8 cellular contexts compared by ENCODE assay signal in the genomic region with DNA sequence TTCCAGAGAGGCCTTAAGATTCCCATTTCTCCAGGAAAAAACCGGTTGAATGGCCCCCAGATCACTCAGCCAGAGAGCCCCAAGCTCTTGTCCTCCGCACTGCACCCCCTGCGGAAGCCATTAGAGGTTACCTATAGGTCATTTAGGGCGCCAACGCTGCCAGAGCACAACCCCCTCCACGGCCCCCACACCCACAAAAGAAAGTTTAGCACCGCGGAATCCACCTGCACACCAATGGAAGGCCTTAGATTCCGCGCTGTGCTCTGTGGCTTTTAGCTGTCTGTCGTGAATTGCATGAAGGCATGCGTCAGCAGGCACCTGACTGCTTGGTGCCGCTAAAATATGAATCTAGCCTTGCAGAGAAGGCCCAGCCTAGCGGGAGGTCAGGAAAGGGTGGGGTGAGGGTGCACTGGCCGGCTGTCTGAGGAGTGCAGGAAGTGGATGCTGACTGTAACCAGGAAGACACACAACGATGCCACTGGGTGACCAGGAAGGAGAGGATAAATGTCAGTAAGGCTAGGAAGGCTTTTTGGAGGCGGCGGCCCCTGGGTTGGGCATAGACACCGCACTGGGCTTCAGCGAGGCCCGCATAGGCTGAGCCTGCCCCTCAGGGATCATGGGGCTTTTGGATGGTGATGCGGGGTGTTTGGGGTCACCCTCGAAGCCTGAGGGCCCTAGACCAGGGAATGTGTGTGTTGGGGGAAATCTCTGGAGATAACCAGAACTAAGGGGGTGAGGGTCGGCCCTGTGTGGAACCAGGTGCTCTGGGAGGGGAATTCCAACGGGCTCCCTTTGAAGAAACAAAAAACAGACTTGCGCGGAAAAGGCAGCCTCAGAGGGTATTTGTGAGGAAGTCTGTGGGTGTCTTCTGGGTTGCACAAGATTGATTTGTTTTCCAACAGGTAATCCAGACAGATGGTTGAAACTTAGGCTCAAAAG. TPM values are rescaled to one million over a fixed set of nuclear protein-coding genes. Genes with fewer than 3 reads are reported as not detected.
A peak's percentile ranks its signal among the peaks of the same experiment; 100 is the strongest.
DNase-seq lines count a peak whose midpoint lies in the region; ATAC-seq and TF ChIP-seq lines count a peak whose summit lies in the region.

No MANE protein-coding gene starts in this region.

- no peaks in the 10 kb centered on the region for H3K79me1 ChIP-seq in trophoblast cell (ENCODE audit: low read length)

- H3K36me3 ChIP-seq in DND-41 (ENCODE audit: insufficient read depth, low read length): peaks cover 22% of the 10 kb centered on the region
- no peaks in the 10 kb centered on the region for H3K36me3 ChIP-seq in trophoblast cell (ENCODE audit: control insufficient read depth in 1 of 2, insufficient read depth in 2 of 2, low read length in 2 of 2)

- peaks cover 47% of the 10 kb centered on the region for H3K4me1 Mint-ChIP-seq in activated B cell treated with CpG ODN at 0.5 μM for 24 hours
- peaks cover 43% of the 10 kb centered on the region for H3K4me1 Mint-ChIP-seq in dendritic cell treated with granulocyte-macrophage colony-stimulating factor and Interleukin-4, amounts not matched to agents 40 ng/mL and 50 ng/mL, for 4 days (ENCODE audit: low read depth)

- peak overlapping the region; percentile 94 for H3K27ac Mint-ChIP-seq in activated B cell treated with CpG ODN at 0.5 μM for 24 hours
- peak overlapping the region; percentile 88 for H3K27ac Mint-ChIP-seq in dendritic cell treated with granulocyte-macrophage colony-stimulating factor and Interleukin-4, amounts not matched to agents 40 ng/mL and 50 ng/mL, for 4 days

- no peak overlapping the region for H3K23ac ChIP-seq in trophoblast cell (ENCODE audit: low read length)

- no peak overlapping the region for H4K91ac ChIP-seq in trophoblast cell (ENCODE audit: low read depth, low read length)

- H3K9me3 Mint-ChIP-seq in activated B cell treated with CpG ODN at 0.5 μM for 24 hours: no peaks in the 10 kb centered on the region
- H3K9me3 Mint-ChIP-seq in dendritic cell treated with granulocyte-macrophage colony-stimulating factor and Interleukin-4, amounts not matched to agents 40 ng/mL and 50 ng/mL, for 4 days: no peaks in the 10 kb centered on the region

- H3K18ac ChIP-seq in trophoblast cell (ENCODE audit: low read length): no peak overlapping the region

- H3K27me3 ChIP-seq in DND-41 (ENCODE audit: insufficient read depth, low read length, poor library complexity) (no peaks in the 10 kb centered on the region), trophoblast cell (ENCODE audit: insufficient read depth, low read length) (peaks cover 7% of the 10 kb centered on the region)

- no peak for TF ChIP-seq CTCF in DND-41 (IDR thresholded peaks at IDR 0.05; ENCODE audit: borderline replicate concordance, extremely low read depth, low read length, poor library complexity, severe bottlenecking)
- no peak for TF ChIP-seq CTCF in activated B cell treated with CpG ODN at 0.5 μM for 24 hours (IDR thresholded peaks at IDR 0.05)

- H4K20me1 ChIP-seq in DND-41 (ENCODE audit: insufficient read depth, low read length): peaks cover 26% of the 10 kb centered on the region

- intact Hi-C loops in activated B cell treated with CpG ODN at 0.5 μM for 24 hours (cut with micrococcal nuclease): loop anchor here (1.0 to 5.0 kb wide), 3 partner anchors 30 to 399 kb away; partner anchors contain the start of gene HDAC11
- intact Hi-C loops in dendritic cell treated with granulocyte-macrophage colony-stimulating factor and Interleukin-4, amounts not matched to agents 40 ng/mL and 50 ng/mL, for 4 days (cut with micrococcal nuclease): no loop called here

- H3K27ac ChIP-seq in DND-41 (ENCODE audit: low read length): peak overlapping the region; percentile 93
- no peak overlapping the region for H3K27ac ChIP-seq in trophoblast cell (ENCODE audit: low read depth, low read length)

- H3K4me2 ChIP-seq in DND-41 (ENCODE audit: insufficient read depth, low read length) (peak overlapping the region; percentile 77), trophoblast cell (ENCODE audit: low read length) (peak overlapping the region; percentile 100)

- H3K9me3 ChIP-seq in DND-41 (ENCODE audit: insufficient read depth, low read length, severe bottlenecking) (no peaks in the 10 kb centered on the region), trophoblast cell (ENCODE audit: insufficient read depth, low read depth, low read length) (no peaks in the 10 kb centered on the region)

- ATAC-seq in DND-41 (ENCODE audit: insufficient read depth, low read depth) (peak; percentile 36), HG03135 (IDR thresholded peaks at IDR 0.05; ENCODE audit: unreplicated experiment) (peak; percentile 3), activated B cell treated with CpG ODN at 0.5 μM for 24 hours (ENCODE audit: low read depth) (peak; percentile 41), HG02981 (IDR thresholded peaks at IDR 0.05; ENCODE audit: unreplicated experiment) (no peak), HG03095 (IDR thresholded peaks at IDR 0.05; ENCODE audit: unreplicated experiment) (no peak)

- no peak overlapping the region for H3K4ac ChIP-seq in trophoblast cell (ENCODE audit: low read depth, low read length)

- H3K79me2 ChIP-seq in DND-41 (ENCODE audit: insufficient read depth, low read length): peaks cover 41% of the 10 kb centered on the region
- H3K79me2 ChIP-seq in trophoblast cell (ENCODE audit: control insufficient read depth, insufficient read depth, low read length, poor library complexity): no peaks in the 10 kb centered on the region

- no peak overlapping the region for H4K12ac ChIP-seq in trophoblast cell (ENCODE audit: low read depth, low read length)

- H3K4me1 ChIP-seq in DND-41 (ENCODE audit: insufficient read depth, low read length) (peaks cover 46% of the 10 kb centered on the region), trophoblast cell (ENCODE audit: control insufficient read depth in 1 of 2, insufficient read depth in 2 of 2, low read length in 2 of 2) (peaks cover 0 to 7% of the 10 kb centered on the region in 2 experiments)

- no peak overlapping the region for H2BK5ac ChIP-seq in trophoblast cell (ENCODE audit: low read depth, low read length, poor library complexity)

- H3K4me3 ChIP-seq in DND-41 (ENCODE audit: low read depth in 1 of 2, low read length in 2 of 2) (peak overlapping the region; percentile 31 to 87; a peak in 3 of 4 replicates), trophoblast cell (ENCODE audit: low read depth, low read length) (no peak overlapping the region)

- no CpG with 5 or more reads among the region's 27 CpGs for WGBS in trophoblast cell (ENCODE audit: extremely low coverage, insufficient coverage, insufficient read length)

- H3K14ac ChIP-seq in trophoblast cell (ENCODE audit: low read length): no peak overlapping the region

- no peak overlapping the region for H4K8ac ChIP-seq in trophoblast cell (ENCODE audit: low read depth, low read length)

- POLR2A ChIA-PET in activated B cell treated with CpG ODN at 0.5 μM for 24 hours (lab: Charles Lee): interaction anchor here (0.8 to 3.4 kb wide), 10 partner anchors 9 to 399 kb away, joined by 3 to 40 read pairs (median 4); partner anchors contain the start of gene HDAC11

- H3K9ac ChIP-seq in DND-41 (ENCODE audit: low read depth, low read length): peak overlapping the region; percentile 98
- no peak overlapping the region for H3K9ac ChIP-seq in trophoblast cell (ENCODE audit: low read length)

- no peaks in the 10 kb centered on the region for H3K27me3 Mint-ChIP-seq in activated B cell treated with CpG ODN at 0.5 μM for 24 hours
- H3K27me3 Mint-ChIP-seq in dendritic cell treated with granulocyte-macrophage colony-stimulating factor and Interleukin-4, amounts not matched to agents 40 ng/mL and 50 ng/mL, for 4 days: no peaks in the 10 kb centered on the region

- H2AK5ac ChIP-seq in trophoblast cell (ENCODE audit: low read length): no peak overlapping the region

- peaks cover 6% of the 10 kb centered on the region for H3K36me3 Mint-ChIP-seq in activated B cell treated with CpG ODN at 0.5 μM for 24 hours (ENCODE audit: low read depth)
- H3K36me3 Mint-ChIP-seq in dendritic cell treated with granulocyte-macrophage colony-stimulating factor and Interleukin-4, amounts not matched to agents 40 ng/mL and 50 ng/mL, for 4 days (ENCODE audit: low read depth): peaks cover 6% of the 10 kb centered on the region

- H2AFZ ChIP-seq in DND-41 (ENCODE audit: low read depth, low read length): peak overlapping the region; percentile 85
- no peak overlapping the region for H2AFZ ChIP-seq in trophoblast cell (ENCODE audit: insufficient read depth, low read length, poor library complexity)

- H3K4me3 Mint-ChIP-seq in activated B cell treated with CpG ODN at 0.5 μM for 24 hours: peak overlapping the region; percentile 90
- peak overlapping the region; percentile 81 for H3K4me3 Mint-ChIP-seq in dendritic cell treated with granulocyte-macrophage colony-stimulating factor and Interleukin-4, amounts not matched to agents 40 ng/mL and 50 ng/mL, for 4 days

- DNase-seq in DND-41 (peak; percentile 65), activated B cell treated with CpG ODN at 0.5 μM for 24 hours (peak; percentile 39), trophoblast cell (no peak), HuH-7 (ENCODE audit: low spot score) (no peak)

- H2BK12ac ChIP-seq in trophoblast cell (ENCODE audit: low read length): no peak overlapping the region

- no peak overlapping the region for H2BK120ac ChIP-seq in trophoblast cell (ENCODE audit: insufficient read depth, low read length, poor library complexity)

- CTCF ChIA-PET in activated B cell treated with CpG ODN at 0.5 μM for 24 hours (lab: Charles Lee): interaction anchor here (0.7 to 1.7 kb wide), 2 partner anchors 31 to 75 kb away, joined by 3 to 4 read pairs; no protein-coding TSS in a partner anchor

RNA-seq across cellular contexts. Expression of gene NUP210, which starts 1.0 kb away (rescaled TPM):
- total RNA-seq in activated B cell treated with CpG ODN at 0.5 μM for 24 hours: 82.5 and 91.9 TPM in 2 replicates
- 5.4 and 5.8 TPM in 2 replicates for polyA plus RNA-seq in trophoblast cell (2013)

RNA-seq across cellular contexts. Expression of gene HDAC11, which starts 59.0 kb away (rescaled TPM):
- total RNA-seq in activated B cell treated with CpG ODN at 0.5 μM for 24 hours: 1.6 and 2.5 TPM in 2 replicates
- 3.4 and 3.8 TPM in 2 replicates for polyA plus RNA-seq in trophoblast cell (2013)

Comparison
In these comparisons a context has a peak if more than half of its experiments do, and no peak if none do; other contexts are left out.
1. ATAC-seq: peak in DND-41 (single experiment), HG03135 (single experiment) and activated B cell treated with CpG ODN at 0.5 μM for 24 hours (single experiment); none in HG02981 (single experiment) and HG03095 (single experiment).
2. DNase-seq: peak in DND-41 (single experiment) and activated B cell treated with CpG ODN at 0.5 μM for 24 hours (single experiment); none in trophoblast cell (0 of 2) and HuH-7 (single experiment).